Comparison of ENCODE assay signal across 17 cellular contexts in the genomic region with DNA sequence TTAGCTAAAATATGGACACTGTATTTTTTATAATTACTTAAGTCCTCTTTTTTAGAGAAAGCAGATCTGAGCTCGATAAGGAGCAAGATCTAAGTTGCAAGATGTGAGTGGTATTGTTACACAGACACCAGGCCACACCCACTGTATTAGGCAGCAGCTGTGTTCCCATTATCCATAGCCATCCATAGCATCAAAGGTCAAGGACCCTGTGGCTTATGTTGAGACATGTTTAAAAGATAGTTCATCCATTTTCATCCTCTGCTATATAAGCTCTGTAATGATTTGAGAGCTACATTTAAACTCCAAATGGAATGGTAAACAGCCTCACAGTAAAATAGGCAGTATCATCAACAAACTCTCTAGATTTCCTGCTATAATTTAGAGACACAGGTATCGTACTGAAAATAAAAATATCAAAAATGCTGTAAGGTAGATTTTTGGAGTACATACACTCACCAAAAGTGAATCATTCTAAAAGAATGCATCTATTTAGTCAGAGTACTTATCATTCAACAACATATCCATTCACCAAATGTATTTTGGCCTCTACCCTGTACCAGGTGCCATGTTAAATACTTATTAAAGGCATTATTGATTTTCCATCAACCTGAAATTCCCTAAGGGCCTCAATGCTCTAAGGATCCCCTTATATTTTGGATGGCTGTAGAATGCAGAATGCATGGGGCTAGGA.
DNase-seq lines count a peak whose midpoint lies in the region; TF ChIP-seq lines count a peak whose summit lies in the region.
"Had no signal": no experiment of that assay in that cellular context is flagged by ENCODE, and none has a peak within 500 bp of the region (broad histone marks: within the 10 kb centered on the region; RNA-seq: fewer than 3 reads in every experiment).

No MANE protein-coding gene starts in this region.

- H3K4me1 Mint-ChIP-seq in endodermal cell (no peaks in the 10 kb centered on the region), Calu3 (ENCODE audit: low read depth, unreplicated experiment) (no peaks in the 10 kb centered on the region)
- H3K4me1 Mint-ChIP-seq: CD4-positive, CD25-positive, alpha-beta regulatory T cell had no signal

- intact Hi-C loops in Calu3 (cut with micrococcal nuclease; ENCODE audit: unreplicated experiment) = no loop called here

- H3K9ac ChIP-seq in endodermal cell (ENCODE audit: extremely low read depth, low read length, poor library complexity, severe bottlenecking) = no peak overlapping the region

- H3K9me3 Mint-ChIP-seq in endodermal cell = no peaks in the 10 kb centered on the region
- H3K9me3 Mint-ChIP-seq in Calu3 (ENCODE audit: low read depth, unreplicated experiment) = peaks cover 10% of the 10 kb centered on the region

- WGBS in endodermal cell (ENCODE audit: insufficient coverage in 1 of 2, insufficient read length in 1 of 2), 2 experiments = no CpG with 5 or more reads among the region's 2 CpGs

- no peaks in the 10 kb centered on the region for H3K36me3 ChIP-seq in endodermal cell (ENCODE audit: control insufficient read depth, insufficient read depth, low read length)

- H3K4me3 ChIP-seq in endodermal cell (ENCODE audit: low read length) = no peak overlapping the region

- no peaks in the 10 kb centered on the region for H3K27me3 ChIP-seq in endodermal cell (ENCODE audit: control insufficient read depth, insufficient read depth, low read length, poor library complexity, severe bottlenecking)

- TF ChIP-seq CTCF in endodermal cell (conservative IDR thresholded peaks at IDR 0.05) (no peak), Calu3 (IDR thresholded peaks at IDR 0.05; ENCODE audit: unreplicated experiment) (no peak)

- H3K4me1 ChIP-seq in endodermal cell (ENCODE audit: control insufficient read depth, insufficient read depth, low read length) = no peaks in the 10 kb centered on the region

- H3K36me3 Mint-ChIP-seq in endodermal cell (ENCODE audit: low read depth) (no peaks in the 10 kb centered on the region), Calu3 (ENCODE audit: insufficient read depth, unreplicated experiment) (no peaks in the 10 kb centered on the region)

- DNase-seq in NCI-H510A treated with DMSO at 0.1 percent for 48 hours (lab: John Stamatoyannopoulos, UW) (peak; percentile 8), NCI-H510A (lab: John Stamatoyannopoulos, UW) (no peak), NCI-H1105 treated with DMSO at 0.1 percent for 48 hours (lab: John Stamatoyannopoulos, UW) (peak; percentile 94), NCI-H446 treated with DMSO at 0.1 percent for 48 hours (lab: John Stamatoyannopoulos, UW) (peak; percentile 47), endodermal cell (no peak), Calu3 (no peak)
- DNase-seq in activated CD4-positive, alpha-beta T cell treated with anti-CD3 and anti-CD28 coated beads, Interleukin-2, amount 50 U/mL, for 4 hours = no peak
- DNase-seq: CD4-positive, CD25-positive, alpha-beta regulatory T cell; COR-L47; DMS 273 treated with DMSO at 0.1 percent for 48 hours; GF-D8; KG1; NCI-H1417 treated with DMSO at 0.1 percent for 48 hours; NCI-H2081; NCI-H524 treated with DMSO at 0.1 percent for 48 hours; SIG-M5 had no signal

- BruUV-seq in Calu3 (replicated peaks; lab: Mats Ljungman, UMichigan) = no TSS peak

- CTCF ChIA-PET in Calu3 (lab: Charles Lee) = no interaction called here

- no peak overlapping the region for H3K4me3 Mint-ChIP-seq in endodermal cell
- H3K4me3 Mint-ChIP-seq in Calu3 (ENCODE audit: low read depth, unreplicated experiment) = no peak overlapping the region
- H3K4me3 Mint-ChIP-seq: CD4-positive, CD25-positive, alpha-beta regulatory T cell had no signal

- H3K27me3 Mint-ChIP-seq in endodermal cell (ENCODE audit: insufficient read depth) = no peaks in the 10 kb centered on the region
- H3K27me3 Mint-ChIP-seq in Calu3 (ENCODE audit: unreplicated experiment) = no peaks in the 10 kb centered on the region
- H3K27me3 Mint-ChIP-seq: CD4-positive, CD25-positive, alpha-beta regulatory T cell had no signal

- H3K9me3 ChIP-seq in endodermal cell (ENCODE audit: control insufficient read depth, low read length) = no peaks in the 10 kb centered on the region

- H3K27ac ChIP-seq in endodermal cell (ENCODE audit: low read depth, low read length) = peak overlapping the region; percentile 21
- H3K27ac ChIP-seq: RWPE1 had no signal

- no peak overlapping the region for H3K27ac Mint-ChIP-seq in endodermal cell
- no peak overlapping the region for H3K27ac Mint-ChIP-seq in Calu3 (ENCODE audit: unreplicated experiment)

Comparison
In these comparisons a context has a peak if more than half of its experiments do, and no peak if none do; other contexts are left out.
1. DNase-seq: peak in NCI-H510A treated with DMSO at 0.1 percent for 48 hours (single experiment), NCI-H1105 treated with DMSO at 0.1 percent for 48 hours (single experiment) and NCI-H446 treated with DMSO at 0.1 percent for 48 hours (single experiment); none in NCI-H510A (single experiment), endodermal cell (single experiment), Calu3 (single experiment) and activated CD4-positive, alpha-beta T cell treated with anti-CD3 and anti-CD28 coated beads, Interleukin-2, amount 50 U/mL, for 4 hours (0 of 2).